ENCODE assay signal across 8 cellular contexts in genomic region chr3:42635111-42635510, GRCh38. TPM values are rescaled to one million over a fixed set of nuclear protein-coding genes. Genes with fewer than 3 reads are reported as not detected.
A peak's percentile ranks its signal among the peaks of the same experiment; 100 is the strongest.
DNase-seq lines count a peak whose midpoint lies in the region; ATAC-seq and TF ChIP-seq lines count a peak whose summit lies in the region.
"Had no signal": no experiment of that assay in that cellular context is flagged by ENCODE, and none has a peak within 500 bp of the region (broad histone marks: within the 10 kb centered on the region; RNA-seq: fewer than 3 reads in every experiment).

No MANE protein-coding gene starts in this region.

- no peak overlapping the region for H2AFZ ChIP-seq in OCI-LY7 (ENCODE audit: low read length)

- CTCF ChIA-PET in OCI-LY7 (lab: Charles Lee; ENCODE audit: unreplicated experiment), result no interaction called here

- POLR2A ChIA-PET in OCI-LY7 (lab: Charles Lee), result no interaction called here

- no peaks in the 10 kb centered on the region for H3K27me3 Mint-ChIP-seq in immature natural killer cell (ENCODE audit: low read depth in 3 of 3)

- DNase-seq in OCI-LY7 (ENCODE audit: low spot score) (peak; percentile 41), fibroblast of the aortic adventitia (ENCODE audit: low read depth) (peak; percentile 21), tibial nerve (ENCODE audit: low spot score in 2 of 2) (no peak), immature natural killer cell (no peak)
- DNase-seq: upper lobe of left lung had no signal

- no peak overlapping the region for H3K4me3 ChIP-seq in OCI-LY7 (ENCODE audit: low read depth, low read length, poor library complexity, severe bottlenecking)
- H3K4me3 ChIP-seq in fibroblast of the aortic adventitia (ENCODE audit: low read depth, low read length), result no peak overlapping the region
- H3K4me3 ChIP-seq in tibial nerve, result no peak overlapping the region
- H3K4me3 ChIP-seq: upper lobe of left lung had no signal

- H3K9me2 ChIP-seq in OCI-LY7 (ENCODE audit: insufficient read depth, low read length), result no peaks in the 10 kb centered on the region

- intact Hi-C loops in OCI-LY7 (cut with micrococcal nuclease; ENCODE audit: unreplicated experiment), result no loop called here

- no peaks in the 10 kb centered on the region for H3K9me3 ChIP-seq in OCI-LY7 (ENCODE audit: low read length)
- H3K9me3 ChIP-seq in tibial nerve, result no peaks in the 10 kb centered on the region
- H3K9me3 ChIP-seq: upper lobe of left lung had no signal

- no peaks in the 10 kb centered on the region for H3K27me3 ChIP-seq in tibial nerve
- H3K27me3 ChIP-seq: upper lobe of left lung had no signal

- no peak overlapping the region for H3K4me2 ChIP-seq in OCI-LY7 (ENCODE audit: low read length)

- no peak overlapping the region for H3K27ac ChIP-seq in OCI-LY7 (ENCODE audit: low read depth, low read length, poor library complexity, severe bottlenecking)
- peak overlapping the region in 1 of 4 donors; percentile 16 for H3K27ac ChIP-seq in tibial nerve
- H3K27ac ChIP-seq: upper lobe of left lung had no signal

- ATAC-seq in GM18861 (IDR thresholded peaks at IDR 0.05; ENCODE audit: unreplicated experiment), result peak; percentile 69
- no peak for ATAC-seq in GM21528 (IDR thresholded peaks at IDR 0.05; ENCODE audit: low FRiP score, unreplicated experiment)

- BruUV-seq in OCI-LY7 (replicated peaks; lab: Mats Ljungman, UMichigan), result no TSS peak

- no peaks in the 10 kb centered on the region for H3K79me2 ChIP-seq in OCI-LY7 (ENCODE audit: insufficient read depth, low read depth, low read length)

- TF ChIP-seq POLR2A in tibial nerve (IDR thresholded peaks at IDR 0.05), result no peak

- TF ChIP-seq CTCF in OCI-LY7 (conservative IDR thresholded peaks at IDR 0.05; ENCODE audit: low read length) (peak; percentile 62), fibroblast of the aortic adventitia (IDR thresholded peaks at IDR 0.05; ENCODE audit: insufficient read depth, low read length) (no peak), tibial nerve (IDR thresholded peaks at IDR 0.05) (no peak)

- H4K20me1 ChIP-seq in OCI-LY7 (ENCODE audit: insufficient read depth, low read length), result no peaks in the 10 kb centered on the region

- H3K36me3 ChIP-seq in OCI-LY7 (ENCODE audit: insufficient read depth, low read length), result peaks cover 100% of the 10 kb centered on the region
- peaks cover 0 to 93% (median 39%) of the 10 kb centered on the region in 3 donors for H3K36me3 ChIP-seq in tibial nerve

- peak overlapping the region in 2 of 6 donors; percentile 33 to 41 for H3K27ac Mint-ChIP-seq in immature natural killer cell

- no peak for TF ChIP-seq EP300 in tibial nerve (IDR thresholded peaks at IDR 0.05)

- peaks cover 15 to 41% (median 27%) of the 10 kb centered on the region in 3 donors for H3K36me3 Mint-ChIP-seq in immature natural killer cell

- 86 to 92% methylated on average over 2 of the region's 2 CpGs for WGBS in tibial nerve, 2 donors

- H3K9me3 Mint-ChIP-seq in immature natural killer cell, result no peaks in the 10 kb centered on the region

- no peak overlapping the region for H3K4me3 Mint-ChIP-seq in immature natural killer cell

- no peaks in the 10 kb centered on the region for H3K4me1 ChIP-seq in OCI-LY7 (ENCODE audit: insufficient read depth, low read length, poor library complexity, severe bottlenecking)
- H3K4me1 ChIP-seq in tibial nerve, result peaks cover 0 to 11% (median 0%) of the 10 kb centered on the region in 4 donors

- H3K4me1 Mint-ChIP-seq in immature natural killer cell, result no peaks in the 10 kb centered on the region

RNA-seq across cellular contexts. Expression of gene ZBTB47, which starts 18.4 kb away (rescaled TPM):
- 0.05 and 0.09 TPM in 2 replicates for total RNA-seq in OCI-LY7 (2014; rRNA removed; shearing (Covaris generic))
- total RNA-seq in OCI-LY7 (2022), result not detected in 2 replicates
- 22.3 and 41.8 TPM in 2 replicates for total RNA-seq in fibroblast of the aortic adventitia (ENCODE audit: low replicate concordance)
- 10 to 100 TPM; 44.6 to 81.3 (median 60.3) TPM for total RNA-seq in tibial nerve
- under 1 TPM in 2 of 3 donors, not detected in 1; 0.16 to 0.24 TPM for polyA plus RNA-seq in immature natural killer cell

RNA-seq across cellular contexts. Expression of gene NKTR, which starts 34.6 kb away (rescaled TPM):
- total RNA-seq in OCI-LY7 (2014; rRNA removed; shearing (Covaris generic)), result 85.1 and 90.2 TPM in 2 replicates
- total RNA-seq in OCI-LY7 (2022), result 154 and 167 TPM in 2 replicates
- total RNA-seq in fibroblast of the aortic adventitia (ENCODE audit: low replicate concordance), result 91.8 and 101 TPM in 2 replicates
- total RNA-seq in tibial nerve, result 100 to 1,000 TPM; 122 to 175 (median 146) TPM
- polyA plus RNA-seq in immature natural killer cell, result 10 to 100 TPM in 1 of 3 donors, 1 to 10 TPM in 2; 6.9 to 15.9 (median 7.4) TPM

RNA-seq across cellular contexts. Expression of gene SS18L2, which starts 44.5 kb away (rescaled TPM):
- total RNA-seq in OCI-LY7 (2014; rRNA removed; shearing (Covaris generic)), result 44.1 and 48.9 TPM in 2 replicates
- total RNA-seq in OCI-LY7 (2022) (58.1 and 66.5 TPM in 2 replicates), fibroblast of the aortic adventitia (ENCODE audit: low replicate concordance) (5.1 and 31.4 TPM in 2 replicates), tibial nerve (10 to 100 TPM; 10.2 to 28.2 (median 15.7) TPM)
- 100 to 1,000 TPM; 118 to 124 (median 123) TPM for polyA plus RNA-seq in immature natural killer cell

RNA-seq across cellular contexts. Expression of gene KLHL40, which starts 50.2 kb away (rescaled TPM):
- not detected in 2 replicates for total RNA-seq in OCI-LY7 (2014; rRNA removed; shearing (Covaris generic))
- total RNA-seq in OCI-LY7 (2022) (not detected in 2 replicates), fibroblast of the aortic adventitia (ENCODE audit: low replicate concordance) (not detected in 2 replicates), tibial nerve (under 1 TPM in 1 of 4 donors, not detected in 3; 0.42 TPM)
- polyA plus RNA-seq in immature natural killer cell, result not detected
- total RNA-seq: T-helper 2 cell treated with Interferon-gamma antibody and Interleukin-4, amounts not matched to agents 100 ng/mL and 5 ng/mL, for 36 hours; upper lobe of left lung had no signal

RNA-seq across cellular contexts. Expression of gene SEC22C, which starts 53.3 kb away (rescaled TPM):
- 30.0 and 33.0 TPM in 2 replicates for total RNA-seq in OCI-LY7 (2014; rRNA removed; shearing (Covaris generic))
- total RNA-seq in OCI-LY7 (2022) (36.2 and 39.5 TPM in 2 replicates), fibroblast of the aortic adventitia (ENCODE audit: low replicate concordance) (39.7 and 71.9 TPM in 2 replicates), tibial nerve (10 to 100 TPM; 74.1 to 95.3 (median 86.1) TPM)
- polyA plus RNA-seq in immature natural killer cell, result 10 to 100 TPM; 28.7 to 35.6 (median 30.8) TPM

Comparison
In these comparisons a context has a peak if more than half of its experiments do, and no peak if none do; other contexts are left out.
1. DNase-seq: peak in OCI-LY7 (single experiment) and fibroblast of the aortic adventitia (single experiment); none in tibial nerve (0 of 2) and immature natural killer cell (0 of 3).
2. RNA of gene ZBTB47, which starts 18.4 kb away (total RNA-seq): 44.6 to 81.3 TPM in tibial nerve and 22.3 to 41.8 TPM in fibroblast of the aortic adventitia; 0.05 to 0.09 TPM in OCI-LY7; every median in the first group is over 10 times any median in the second.